ENCODE assay signal across 17 cellular contexts in genomic region chr6:25052181-25052580, GRCh38.
DNase-seq lines count a peak whose midpoint lies in the region; ATAC-seq and TF ChIP-seq lines count a peak whose summit lies in the region.
"Had no signal": no experiment of that assay in that cellular context is flagged by ENCODE, and none has a peak within 500 bp of the region (broad histone marks: within the 10 kb centered on the region; RNA-seq: fewer than 3 reads in every experiment).

No MANE protein-coding gene starts in this region.

- H3K27ac ChIP-seq in OCI-LY1 (ENCODE audit: low read depth, low read length, poor library complexity, severe bottlenecking): peak overlapping the region; percentile 96
- H3K27ac ChIP-seq in transverse colon: no peak overlapping the region
- H3K27ac ChIP-seq: KMS-11, SJSA1 had no signal

- no peaks in the 10 kb centered on the region for H3K27me3 ChIP-seq in OCI-LY1 (ENCODE audit: insufficient read depth, low read length)
- H3K27me3 ChIP-seq in transverse colon: no peaks in the 10 kb centered on the region
- H3K27me3 ChIP-seq: SJSA1 had no signal

- intact Hi-C loops in activated naive CD4-positive, alpha-beta T cell treated with anti-CD3 and anti-CD28 coated beads for 36 hours (cut with micrococcal nuclease): no loop called here
- intact Hi-C loops in transverse colon (cut with DNase I; ENCODE audit: low total_unique reads): no loop called here

- peak overlapping the region; percentile 22 for H3K27ac Mint-ChIP-seq in activated naive CD4-positive, alpha-beta T cell treated with anti-CD3 and anti-CD28 coated beads for 36 hours
- peak overlapping the region; percentile 54 for H3K27ac Mint-ChIP-seq in activated naive CD8-positive, alpha-beta T cell treated with anti-CD3 and anti-CD28 coated beads, Interleukin-2, amount 10 ng/mL, durations not matched to agents 7 days and 5 days
- H3K27ac Mint-ChIP-seq: H9 had no signal

- DNase-seq in activated naive CD4-positive, alpha-beta T cell treated with anti-CD3 and anti-CD28 coated beads for 36 hours: no peak
- DNase-seq in activated naive CD4-positive, alpha-beta T cell treated with anti-CD3 and anti-CD28 coated beads, Interleukin-2, amount 50 U/mL, for 16 hours: no peak
- DNase-seq in activated naive CD8-positive, alpha-beta T cell treated with anti-CD3 and anti-CD28 coated beads, Interleukin-2, amount 10 ng/mL, durations not matched to agents 7 days and 5 days: no peak
- DNase-seq in transverse colon: peak; percentile 30
- no peak for DNase-seq in activated effector memory CD4-positive, alpha-beta T cell treated with Interleukin-2 at 50 U/mL for 16 hours
- DNase-seq: activated CD4-positive, CD25-positive, alpha-beta regulatory T cell; amniotic stem cell; DMS153; H9; NCI-H2081; occipital lobe; stimulated activated naive CD4-positive, alpha-beta T cell had no signal

- H3K36me3 ChIP-seq in OCI-LY1 (ENCODE audit: insufficient read depth, low read length) (no peaks in the 10 kb centered on the region), transverse colon (no peaks in the 10 kb centered on the region)
- H3K36me3 ChIP-seq: SJSA1 had no signal

- no peaks in the 10 kb centered on the region for H4K20me1 ChIP-seq in OCI-LY1 (ENCODE audit: insufficient read depth, low read length)

- H3K9me3 Mint-ChIP-seq in activated naive CD4-positive, alpha-beta T cell treated with anti-CD3 and anti-CD28 coated beads for 36 hours: no peaks in the 10 kb centered on the region
- peaks cover 2% of the 10 kb centered on the region for H3K9me3 Mint-ChIP-seq in activated naive CD8-positive, alpha-beta T cell treated with anti-CD3 and anti-CD28 coated beads, Interleukin-2, amount 10 ng/mL, durations not matched to agents 7 days and 5 days

- CTCF ChIA-PET in activated naive CD4-positive, alpha-beta T cell treated with anti-CD3 and anti-CD28 coated beads for 36 hours (lab: Charles Lee): interaction anchor here (1.1 to 5.8 kb wide), 3 partner anchors 19 to 126 kb away, joined by 3 to 41 read pairs (median 6); no protein-coding TSS in a partner anchor

- H3K36me3 Mint-ChIP-seq in activated naive CD4-positive, alpha-beta T cell treated with anti-CD3 and anti-CD28 coated beads for 36 hours (ENCODE audit: low read depth): no peaks in the 10 kb centered on the region
- H3K36me3 Mint-ChIP-seq in activated naive CD8-positive, alpha-beta T cell treated with anti-CD3 and anti-CD28 coated beads, Interleukin-2, amount 10 ng/mL, durations not matched to agents 7 days and 5 days: peaks cover 8% of the 10 kb centered on the region

- TF ChIP-seq POLR2A in transverse colon (IDR thresholded peaks at IDR 0.05): no peak

- no peak overlapping the region for H3K4me2 ChIP-seq in OCI-LY1 (ENCODE audit: low read length)
- H3K4me2 ChIP-seq: KMS-11 had no signal

- in situ Hi-C loops in transverse colon (cut with MboI; ENCODE audit: low pct_ligation_motif_present in 1 of 4, low pct_unique_long_range_greater_than_20kb in 1 of 4, low sequenced_read_pairs in 3 of 4): no loop called here

- no peaks in the 10 kb centered on the region for H3K27me3 Mint-ChIP-seq in activated naive CD4-positive, alpha-beta T cell treated with anti-CD3 and anti-CD28 coated beads for 36 hours (ENCODE audit: low read depth)
- no peaks in the 10 kb centered on the region for H3K27me3 Mint-ChIP-seq in activated naive CD8-positive, alpha-beta T cell treated with anti-CD3 and anti-CD28 coated beads, Interleukin-2, amount 10 ng/mL, durations not matched to agents 7 days and 5 days

- H3K9me2 ChIP-seq in OCI-LY1 (ENCODE audit: low read depth, low read length): no peaks in the 10 kb centered on the region

- no peaks in the 10 kb centered on the region for H3K79me2 ChIP-seq in OCI-LY1 (ENCODE audit: insufficient read depth, low read length)

- H2AFZ ChIP-seq in OCI-LY1 (ENCODE audit: low read length): no peak overlapping the region

- H3K4me3 ChIP-seq in OCI-LY1 (ENCODE audit: low read depth, low read length, poor library complexity, severe bottlenecking): no peak overlapping the region
- H3K4me3 ChIP-seq in transverse colon: no peak overlapping the region
- H3K4me3 ChIP-seq: SJSA1 had no signal

- POLR2A ChIA-PET in activated naive CD8-positive, alpha-beta T cell treated with anti-CD3 and anti-CD28 coated beads, Interleukin-2, amount 10 ng/mL, durations not matched to agents 7 days and 5 days (lab: Charles Lee): interaction anchor here (1.6 kb wide), 1 partner anchor 17 kb away, joined by 6 read pairs; no protein-coding TSS in a partner anchor

- 64% methylated on average over 1 of the region's 1 CpG; no CpG with 5 or more reads in 1 of the 2 donors for WGBS in transverse colon (ENCODE audit: low coverage in 1 of 2), 2 donors

- H3K4me1 ChIP-seq in OCI-LY1 (ENCODE audit: insufficient read depth, low read length, severe bottlenecking): peaks cover 68% of the 10 kb centered on the region
- H3K4me1 ChIP-seq in transverse colon: peaks cover 0 to 31% (median 3%) of the 10 kb centered on the region in 4 donors

- no peaks in the 10 kb centered on the region for H3F3A ChIP-seq in OCI-LY1 (ENCODE audit: insufficient read depth, low read length)

- TF ChIP-seq CTCF in OCI-LY1 (IDR thresholded peaks at IDR 0.05; ENCODE audit: low read length) (no peak), transverse colon (IDR thresholded peaks at IDR 0.05) (no peak)

- H3K4me3 Mint-ChIP-seq in activated naive CD4-positive, alpha-beta T cell treated with anti-CD3 and anti-CD28 coated beads for 36 hours: no peak overlapping the region
- H3K4me3 Mint-ChIP-seq in activated naive CD8-positive, alpha-beta T cell treated with anti-CD3 and anti-CD28 coated beads, Interleukin-2, amount 10 ng/mL, durations not matched to agents 7 days and 5 days: peak overlapping the region; percentile 2
- H3K4me3 Mint-ChIP-seq: H9 had no signal

- no peak overlapping the region for H3K9ac ChIP-seq in OCI-LY1 (ENCODE audit: low read length)
- H3K9ac ChIP-seq: KMS-11 had no signal

- peaks cover 68% of the 10 kb centered on the region for H3K4me1 Mint-ChIP-seq in activated naive CD4-positive, alpha-beta T cell treated with anti-CD3 and anti-CD28 coated beads for 36 hours (ENCODE audit: low read depth)
- peaks cover 52% of the 10 kb centered on the region for H3K4me1 Mint-ChIP-seq in activated naive CD8-positive, alpha-beta T cell treated with anti-CD3 and anti-CD28 coated beads, Interleukin-2, amount 10 ng/mL, durations not matched to agents 7 days and 5 days

- no peak for TF ChIP-seq EP300 in transverse colon (IDR thresholded peaks at IDR 0.05; ENCODE audit: low read depth)

- no peak for ATAC-seq in activated naive CD8-positive, alpha-beta T cell treated with anti-CD3 and anti-CD28 coated beads, Interleukin-2, amount 10 ng/mL, durations not matched to agents 7 days and 5 days (ENCODE audit: low read depth)
- ATAC-seq in HG03469 (IDR thresholded peaks at IDR 0.05; ENCODE audit: unreplicated experiment) (no peak), HG03354 (IDR thresholded peaks at IDR 0.05; ENCODE audit: poor library complexity, severe bottlenecking, unreplicated experiment) (no peak)

- no peaks in the 10 kb centered on the region for H3K9me3 ChIP-seq in OCI-LY1 (ENCODE audit: low read length)
- H3K9me3 ChIP-seq in transverse colon: no peaks in the 10 kb centered on the region
- H3K9me3 ChIP-seq: SJSA1 had no signal
